18 cellular contexts compared by ENCODE assay signal in genomic region chr4:114349543-114350175, GRCh38.
A peak's percentile ranks its signal among the peaks of the same experiment; 100 is the strongest.
DNase-seq lines count a peak whose midpoint lies in the region; FAIRE-seq and TF ChIP-seq lines count a peak whose summit lies in the region.
"Had no signal": no experiment of that assay in that cellular context is flagged by ENCODE, and none has a peak within 500 bp of the region (broad histone marks: within the 10 kb centered on the region; RNA-seq: fewer than 3 reads in every experiment).

No MANE protein-coding gene starts in this region.

- no peak for FAIRE-seq in astrocyte (lab: Jason Lieb, UNC)
- FAIRE-seq: kidney had no signal

- no peaks in the 10 kb centered on the region for H3K9me3 ChIP-seq in astrocyte (ENCODE audit: insufficient read depth, low read depth, low read length)
- no peaks in the 10 kb centered on the region for H3K9me3 ChIP-seq in skeletal muscle satellite cell (replicated peaks; ENCODE audit: low read length)
- H3K9me3 ChIP-seq in MM.1S (replicated peaks; ENCODE audit: insufficient read depth, low read length): no peaks in the 10 kb centered on the region
- H3K9me3 ChIP-seq: suprapubic skin had no signal

- no peak overlapping the region for H3K4me3 Mint-ChIP-seq in astrocyte (ENCODE audit: unreplicated experiment)
- H3K4me3 Mint-ChIP-seq: nephron had no signal

- H3K4me1 Mint-ChIP-seq in astrocyte (ENCODE audit: low read depth, unreplicated experiment): peaks cover 10% of the 10 kb centered on the region
- H3K4me1 Mint-ChIP-seq: nephron had no signal

- H3K9ac ChIP-seq in astrocyte (ENCODE audit: low read length) (no peak overlapping the region), skeletal muscle satellite cell (ENCODE audit: low read depth, low read length) (no peak overlapping the region), MM.1S (ENCODE audit: low read length) (no peak overlapping the region)
- H3K9ac ChIP-seq: BLaER1 had no signal

- H3K4me3 ChIP-seq in astrocyte (ENCODE audit: insufficient read depth, low read depth, low read length) (no peak overlapping the region), skeletal muscle satellite cell (ENCODE audit: low read length) (peak overlapping the region; percentile 29), MM.1S (ENCODE audit: low read length) (no peak overlapping the region)
- H3K4me3 ChIP-seq: BLaER1, coronary artery, psoas muscle, suprapubic skin had no signal

- H3K4me1 ChIP-seq in astrocyte (ENCODE audit: insufficient read depth, low read length) (no peaks in the 10 kb centered on the region), skeletal muscle satellite cell (ENCODE audit: control insufficient read depth, insufficient read depth, low read length) (peaks cover 15% of the 10 kb centered on the region), MM.1S (ENCODE audit: low read length) (no peaks in the 10 kb centered on the region)
- H3K4me1 ChIP-seq: BLaER1, psoas muscle, suprapubic skin had no signal

- H4K20me1 ChIP-seq in astrocyte (ENCODE audit: insufficient read depth, low read length) (no peaks in the 10 kb centered on the region), MM.1S (ENCODE audit: insufficient read depth, low read length) (no peaks in the 10 kb centered on the region)
- H4K20me1 ChIP-seq: BLaER1 had no signal

- no peak for TF ChIP-seq CTCF in astrocyte (IDR thresholded peaks at IDR 0.05; ENCODE audit: insufficient read depth, low read depth, low read length)
- no peak for TF ChIP-seq CTCF in MM.1S (IDR thresholded peaks at IDR 0.05; ENCODE audit: low read length)

- H3K9me3 Mint-ChIP-seq in astrocyte (ENCODE audit: unreplicated experiment): peaks cover 5% of the 10 kb centered on the region

- H3K27me3 Mint-ChIP-seq in astrocyte (ENCODE audit: low read depth, unreplicated experiment): no peaks in the 10 kb centered on the region

- H3K27ac ChIP-seq in astrocyte (ENCODE audit: low read depth, low read length): no peak overlapping the region
- no peak overlapping the region for H3K27ac ChIP-seq in MM.1S (ENCODE audit: low read length)
- H3K27ac ChIP-seq: BLaER1, coronary artery, psoas muscle, suprapubic skin had no signal

- H3K79me2 ChIP-seq in astrocyte (ENCODE audit: insufficient read depth, low read length) (peaks cover 2% of the 10 kb centered on the region), MM.1S (ENCODE audit: low read length) (no peaks in the 10 kb centered on the region)

- H3K9me2 ChIP-seq in MM.1S (replicated peaks; ENCODE audit: insufficient read depth, low read length): no peaks in the 10 kb centered on the region

- H3F3A ChIP-seq in MM.1S (ENCODE audit: insufficient read depth, low read length): no peaks in the 10 kb centered on the region

- H3K36me3 ChIP-seq in astrocyte (ENCODE audit: insufficient read depth, low read length): no peaks in the 10 kb centered on the region
- H3K36me3 ChIP-seq in skeletal muscle satellite cell (ENCODE audit: insufficient read depth, low read length): no peaks in the 10 kb centered on the region
- H3K36me3 ChIP-seq in MM.1S (replicated peaks; ENCODE audit: insufficient read depth, low read length): no peaks in the 10 kb centered on the region
- H3K36me3 ChIP-seq: BLaER1, suprapubic skin had no signal

- peak overlapping the region; percentile 21 for H3K4me2 ChIP-seq in astrocyte (ENCODE audit: low read length)
- peak overlapping the region; percentile 61 for H3K4me2 ChIP-seq in skeletal muscle satellite cell (ENCODE audit: low read length)
- H3K4me2 ChIP-seq in MM.1S (ENCODE audit: low read depth, low read length): no peak overlapping the region
- H3K4me2 ChIP-seq: BLaER1 had no signal

- H3K36me3 Mint-ChIP-seq in astrocyte (ENCODE audit: low read depth, unreplicated experiment): peaks cover 19% of the 10 kb centered on the region

- DNase-seq in HPDE6-E6E7 (ENCODE audit: extremely low spot score): peak; percentile 54
- peak; percentile 48 for DNase-seq in astrocyte (ENCODE audit: low read depth)
- peak; percentile 9 for DNase-seq in fibroblast of the conjunctiva (ENCODE audit: low read depth)
- no peak for DNase-seq in AML-193 (lab: John Stamatoyannopoulos, UW)
- no peak for DNase-seq in NCI-H69 (lab: John Stamatoyannopoulos, UW)
- DNase-seq in T-helper 2 cell: no peak
- DNase-seq in MM.1S: no peak
- DNase-seq: activated CD4-positive, alpha-beta T cell treated with anti-CD3 and anti-CD28 coated beads, Interleukin-2, amount 50 U/mL, for 1 hour; aorta; kidney; NCI-H1694; psoas muscle; T-helper 1 cell had no signal

- H3K27ac Mint-ChIP-seq in astrocyte (ENCODE audit: unreplicated experiment): peak overlapping the region; percentile 43
- H3K27ac Mint-ChIP-seq: nephron had no signal

- peak overlapping the region; percentile 29 for H2AFZ ChIP-seq in astrocyte (ENCODE audit: low read depth, low read length)
- no peak overlapping the region for H2AFZ ChIP-seq in MM.1S (ENCODE audit: low read length)

- H3K27me3 ChIP-seq in astrocyte (ENCODE audit: insufficient read depth, low read length) (no peaks in the 10 kb centered on the region), skeletal muscle satellite cell (ENCODE audit: control insufficient read depth, insufficient read depth, low read length) (no peaks in the 10 kb centered on the region), MM.1S (replicated peaks; ENCODE audit: insufficient read depth, low read length) (no peaks in the 10 kb centered on the region)
- H3K27me3 ChIP-seq: BLaER1, suprapubic skin had no signal

Comparison
In these comparisons a context has a peak if more than half of its experiments do, and no peak if none do; other contexts are left out.
1. DNase-seq: peak in HPDE6-E6E7 (single experiment), astrocyte (single experiment) and fibroblast of the conjunctiva (single experiment); none in AML-193 (0 of 2), NCI-H69 (single experiment), T-helper 2 cell (0 of 5) and MM.1S (single experiment).